1 cellular context compared by ENCODE assay signal in genomic region chr6:31822038-31822821, GRCh38.
TF ChIP-seq lines count a peak whose summit lies in the region.

No MANE protein-coding gene starts in this region.

TF ChIP-seq in HepG2, 621 proteins besides CTCF, POLR2A, EP300 and RAD21 (continued from another document and continues in another):
- TF ChIP-seq, protein P1, sequence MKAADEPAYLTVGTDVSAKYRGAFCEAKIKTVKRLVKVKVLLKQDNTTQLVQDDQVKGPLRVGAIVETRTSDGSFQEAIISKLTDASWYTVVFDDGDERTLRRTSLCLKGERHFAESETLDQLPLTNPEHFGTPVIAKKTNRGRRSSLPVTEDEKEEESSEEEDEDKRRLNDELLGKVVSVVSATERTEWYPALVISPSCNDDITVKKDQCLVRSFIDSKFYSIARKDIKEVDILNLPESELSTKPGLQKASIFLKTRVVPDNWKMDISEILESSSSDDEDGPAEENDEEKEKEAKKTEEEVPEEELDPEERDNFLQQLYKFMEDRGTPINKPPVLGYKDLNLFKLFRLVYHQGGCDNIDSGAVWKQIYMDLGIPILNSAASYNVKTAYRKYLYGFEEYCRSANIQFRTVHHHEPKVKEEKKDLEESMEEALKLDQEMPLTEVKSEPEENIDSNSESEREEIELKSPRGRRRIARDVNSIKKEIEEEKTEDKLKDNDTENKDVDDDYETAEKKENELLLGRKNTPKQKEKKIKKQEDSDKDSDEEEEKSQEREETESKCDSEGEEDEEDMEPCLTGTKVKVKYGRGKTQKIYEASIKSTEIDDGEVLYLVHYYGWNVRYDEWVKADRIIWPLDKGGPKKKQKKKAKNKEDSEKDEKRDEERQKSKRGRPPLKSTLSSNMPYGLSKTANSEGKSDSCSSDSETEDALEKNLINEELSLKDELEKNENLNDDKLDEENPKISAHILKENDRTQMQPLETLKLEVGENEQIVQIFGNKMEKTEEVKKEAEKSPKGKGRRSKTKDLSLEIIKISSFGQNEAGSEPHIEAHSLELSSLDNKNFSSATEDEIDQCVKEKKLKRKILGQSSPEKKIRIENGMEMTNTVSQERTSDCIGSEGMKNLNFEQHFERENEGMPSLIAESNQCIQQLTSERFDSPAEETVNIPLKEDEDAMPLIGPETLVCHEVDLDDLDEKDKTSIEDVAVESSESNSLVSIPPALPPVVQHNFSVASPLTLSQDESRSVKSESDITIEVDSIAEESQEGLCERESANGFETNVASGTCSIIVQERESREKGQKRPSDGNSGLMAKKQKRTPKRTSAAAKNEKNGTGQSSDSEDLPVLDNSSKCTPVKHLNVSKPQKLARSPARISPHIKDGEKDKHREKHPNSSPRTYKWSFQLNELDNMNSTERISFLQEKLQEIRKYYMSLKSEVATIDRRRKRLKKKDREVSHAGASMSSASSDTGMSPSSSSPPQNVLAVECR (CRISPR knock-in tag; IDR thresholded peaks at IDR 0.05; ENCODE audit: borderline replicate concordance), result peak; percentile 45; the same call in 1 of the 2 replicates
- TF ChIP-seq ZNF616 (CRISPR knock-in tag; IDR thresholded peaks at IDR 0.05; ENCODE audit: low read depth) (no peak), SNAI1 (CRISPR knock-in tag; IDR thresholded peaks at IDR 0.05; ENCODE audit: borderline replicate concordance) (no peak), ZNF350 (CRISPR knock-in tag; IDR thresholded peaks at IDR 0.05; ENCODE audit: borderline replicate concordance, low read depth) (0 out of 2 replicates have a peak, but pooled peaks have one; percentile 53), ZNF629 (CRISPR knock-in tag; conservative IDR thresholded peaks at IDR 0.05) (0 out of 2 replicates have a peak, but pooled peaks have one; percentile 6), TARDBP (CRISPR knock-in tag; IDR thresholded peaks at IDR 0.05) (no peak), SMARCC2 (IDR thresholded peaks at IDR 0.05) (no peak), RNF2 (conservative IDR thresholded peaks at IDR 0.05; ENCODE audit: low read depth) (no peak), ZXDC (CRISPR knock-in tag; IDR thresholded peaks at IDR 0.05) (no peak), JUNB (CRISPR knock-in tag; IDR thresholded peaks at IDR 0.05; ENCODE audit: borderline replicate concordance) (no peak), MBNL3 (CRISPR knock-in tag; conservative IDR thresholded peaks at IDR 0.05) (no peak), MATR3 (CRISPR knock-in tag; IDR thresholded peaks at IDR 0.05) (no peak), DMAP1 (CRISPR knock-in tag; IDR thresholded peaks at IDR 0.05) (0 out of 2 replicates have a peak, but pooled peaks have one; percentile 49), ELF4 (CRISPR knock-in tag; IDR thresholded peaks at IDR 0.05; ENCODE audit: borderline replicate concordance) (peak; percentile 44; the same call in 1 of the 2 replicates), KDM4B (CRISPR knock-in tag; IDR thresholded peaks at IDR 0.05) (0 out of 2 replicates have a peak, but pooled peaks have one; percentile 15), ZFYVE20 (CRISPR knock-in tag; IDR thresholded peaks at IDR 0.05; ENCODE audit: borderline replicate concordance, low read depth) (no peak), NR3C1 (CRISPR knock-in tag; IDR thresholded peaks at IDR 0.05) (no peak), TEAD3 (CRISPR knock-in tag; optimal IDR thresholded peaks at IDR 0.05; ENCODE audit: borderline replicate concordance) (no peak), ZNF329 (CRISPR knock-in tag; IDR thresholded peaks at IDR 0.05; ENCODE audit: low read depth) (no peak), ZSCAN5A (CRISPR knock-in tag; IDR thresholded peaks at IDR 0.05; ENCODE audit: borderline replicate concordance) (no peak), ZNF615 (CRISPR knock-in tag; IDR thresholded peaks at IDR 0.05; ENCODE audit: borderline replicate concordance) (no peak), ZNF460 (CRISPR knock-in tag; IDR thresholded peaks at IDR 0.05; ENCODE audit: borderline replicate concordance) (no peak), ZNF800 (CRISPR knock-in tag; IDR thresholded peaks at IDR 0.05) (no peak; the same call in 1 of the 2 replicates), JDP2 (CRISPR knock-in tag; IDR thresholded peaks at IDR 0.05; ENCODE audit: borderline replicate concordance) (no peak), ZMYM4 (CRISPR knock-in tag; IDR thresholded peaks at IDR 0.05) (peak; percentile 18; the same call in 1 of the 2 replicates), PHF5A (CRISPR knock-in tag; IDR thresholded peaks at IDR 0.05; ENCODE audit: low read depth, unreplicated experiment) (no peak), ZNF713 (CRISPR knock-in tag; IDR thresholded peaks at IDR 0.05) (no peak), ARID2 (CRISPR knock-in tag; IDR thresholded peaks at IDR 0.05; ENCODE audit: borderline replicate concordance) (peak; percentile 45; the same call in 1 of the 2 replicates), ZNF766 (CRISPR knock-in tag; IDR thresholded peaks at IDR 0.05; ENCODE audit: borderline replicate concordance) (no peak), MLX (CRISPR knock-in tag; IDR thresholded peaks at IDR 0.05) (no peak), TBX2 (CRISPR knock-in tag; IDR thresholded peaks at IDR 0.05; ENCODE audit: borderline replicate concordance) (peak; percentile 73), MIER3 (CRISPR knock-in tag; IDR thresholded peaks at IDR 0.05; ENCODE audit: borderline replicate concordance) (no peak)
- TF ChIP-seq, protein P2, sequence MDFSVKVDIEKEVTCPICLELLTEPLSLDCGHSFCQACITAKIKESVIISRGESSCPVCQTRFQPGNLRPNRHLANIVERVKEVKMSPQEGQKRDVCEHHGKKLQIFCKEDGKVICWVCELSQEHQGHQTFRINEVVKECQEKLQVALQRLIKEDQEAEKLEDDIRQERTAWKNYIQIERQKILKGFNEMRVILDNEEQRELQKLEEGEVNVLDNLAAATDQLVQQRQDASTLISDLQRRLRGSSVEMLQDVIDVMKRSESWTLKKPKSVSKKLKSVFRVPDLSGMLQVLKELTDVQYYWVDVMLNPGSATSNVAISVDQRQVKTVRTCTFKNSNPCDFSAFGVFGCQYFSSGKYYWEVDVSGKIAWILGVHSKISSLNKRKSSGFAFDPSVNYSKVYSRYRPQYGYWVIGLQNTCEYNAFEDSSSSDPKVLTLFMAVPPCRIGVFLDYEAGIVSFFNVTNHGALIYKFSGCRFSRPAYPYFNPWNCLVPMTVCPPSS (IDR thresholded peaks at IDR 0.05), result no peak
- TF ChIP-seq, protein P3, sequence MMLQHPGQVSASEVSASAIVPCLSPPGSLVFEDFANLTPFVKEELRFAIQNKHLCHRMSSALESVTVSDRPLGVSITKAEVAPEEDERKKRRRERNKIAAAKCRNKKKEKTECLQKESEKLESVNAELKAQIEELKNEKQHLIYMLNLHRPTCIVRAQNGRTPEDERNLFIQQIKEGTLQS (CRISPR knock-in tag; IDR thresholded peaks at IDR 0.05), result no peak
- TF ChIP-seq, protein P4, sequence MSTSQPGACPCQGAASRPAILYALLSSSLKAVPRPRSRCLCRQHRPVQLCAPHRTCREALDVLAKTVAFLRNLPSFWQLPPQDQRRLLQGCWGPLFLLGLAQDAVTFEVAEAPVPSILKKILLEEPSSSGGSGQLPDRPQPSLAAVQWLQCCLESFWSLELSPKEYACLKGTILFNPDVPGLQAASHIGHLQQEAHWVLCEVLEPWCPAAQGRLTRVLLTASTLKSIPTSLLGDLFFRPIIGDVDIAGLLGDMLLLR (CRISPR knock-in tag; IDR thresholded peaks at IDR 0.05), result no peak
- TF ChIP-seq, protein P5, sequence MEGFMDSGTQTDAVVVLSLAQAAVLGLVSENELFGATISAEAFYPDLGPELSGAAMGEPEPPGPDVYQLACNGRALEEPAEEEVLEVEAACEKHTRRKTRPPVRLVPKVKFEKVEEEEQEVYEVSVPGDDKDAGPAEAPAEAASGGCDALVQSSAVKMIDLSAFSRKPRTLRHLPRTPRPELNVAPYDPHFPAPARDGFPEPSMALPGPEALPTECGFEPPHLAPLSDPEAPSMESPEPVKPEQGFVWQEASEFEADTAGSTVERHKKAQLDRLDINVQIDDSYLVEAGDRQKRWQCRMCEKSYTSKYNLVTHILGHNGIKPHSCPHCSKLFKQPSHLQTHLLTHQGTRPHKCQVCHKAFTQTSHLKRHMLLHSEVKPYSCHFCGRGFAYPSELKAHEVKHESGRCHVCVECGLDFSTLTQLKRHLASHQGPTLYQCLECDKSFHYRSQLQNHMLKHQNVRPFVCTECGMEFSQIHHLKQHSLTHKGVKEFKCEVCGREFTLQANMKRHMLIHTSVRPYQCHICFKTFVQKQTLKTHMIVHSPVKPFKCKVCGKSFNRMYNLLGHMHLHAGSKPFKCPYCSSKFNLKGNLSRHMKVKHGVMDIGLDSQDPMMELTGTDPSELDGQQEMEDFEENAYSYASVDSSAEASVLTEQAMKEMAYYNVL (CRISPR knock-in tag; IDR thresholded peaks at IDR 0.05; ENCODE audit: borderline replicate concordance), result peak; percentile 40; the same call in 1 of the 2 replicates
- TF ChIP-seq, protein P6, sequence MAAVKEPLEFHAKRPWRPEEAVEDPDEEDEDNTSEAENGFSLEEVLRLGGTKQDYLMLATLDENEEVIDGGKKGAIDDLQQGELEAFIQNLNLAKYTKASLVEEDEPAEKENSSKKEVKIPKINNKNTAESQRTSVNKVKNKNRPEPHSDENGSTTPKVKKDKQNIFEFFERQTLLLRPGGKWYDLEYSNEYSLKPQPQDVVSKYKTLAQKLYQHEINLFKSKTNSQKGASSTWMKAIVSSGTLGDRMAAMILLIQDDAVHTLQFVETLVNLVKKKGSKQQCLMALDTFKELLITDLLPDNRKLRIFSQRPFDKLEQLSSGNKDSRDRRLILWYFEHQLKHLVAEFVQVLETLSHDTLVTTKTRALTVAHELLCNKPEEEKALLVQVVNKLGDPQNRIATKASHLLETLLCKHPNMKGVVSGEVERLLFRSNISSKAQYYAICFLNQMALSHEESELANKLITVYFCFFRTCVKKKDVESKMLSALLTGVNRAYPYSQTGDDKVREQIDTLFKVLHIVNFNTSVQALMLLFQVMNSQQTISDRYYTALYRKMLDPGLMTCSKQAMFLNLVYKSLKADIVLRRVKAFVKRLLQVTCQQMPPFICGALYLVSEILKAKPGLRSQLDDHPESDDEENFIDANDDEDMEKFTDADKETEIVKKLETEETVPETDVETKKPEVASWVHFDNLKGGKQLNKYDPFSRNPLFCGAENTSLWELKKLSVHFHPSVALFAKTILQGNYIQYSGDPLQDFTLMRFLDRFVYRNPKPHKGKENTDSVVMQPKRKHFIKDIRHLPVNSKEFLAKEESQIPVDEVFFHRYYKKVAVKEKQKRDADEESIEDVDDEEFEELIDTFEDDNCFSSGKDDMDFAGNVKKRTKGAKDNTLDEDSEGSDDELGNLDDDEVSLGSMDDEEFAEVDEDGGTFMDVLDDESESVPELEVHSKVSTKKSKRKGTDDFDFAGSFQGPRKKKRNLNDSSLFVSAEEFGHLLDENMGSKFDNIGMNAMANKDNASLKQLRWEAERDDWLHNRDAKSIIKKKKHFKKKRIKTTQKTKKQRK (IDR thresholded peaks at IDR 0.05; ENCODE audit: low read length), result no peak
- TF ChIP-seq, protein P7, sequence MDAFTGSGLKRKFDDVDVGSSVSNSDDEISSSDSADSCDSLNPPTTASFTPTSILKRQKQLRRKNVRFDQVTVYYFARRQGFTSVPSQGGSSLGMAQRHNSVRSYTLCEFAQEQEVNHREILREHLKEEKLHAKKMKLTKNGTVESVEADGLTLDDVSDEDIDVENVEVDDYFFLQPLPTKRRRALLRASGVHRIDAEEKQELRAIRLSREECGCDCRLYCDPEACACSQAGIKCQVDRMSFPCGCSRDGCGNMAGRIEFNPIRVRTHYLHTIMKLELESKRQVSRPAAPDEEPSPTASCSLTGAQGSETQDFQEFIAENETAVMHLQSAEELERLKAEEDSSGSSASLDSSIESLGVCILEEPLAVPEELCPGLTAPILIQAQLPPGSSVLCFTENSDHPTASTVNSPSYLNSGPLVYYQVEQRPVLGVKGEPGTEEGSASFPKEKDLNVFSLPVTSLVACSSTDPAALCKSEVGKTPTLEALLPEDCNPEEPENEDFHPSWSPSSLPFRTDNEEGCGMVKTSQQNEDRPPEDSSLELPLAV (CRISPR knock-in tag; conservative IDR thresholded peaks at IDR 0.05; ENCODE audit: low read depth), result no peak
